ENCODE assay signal across 13 cellular contexts in the genomic region with DNA sequence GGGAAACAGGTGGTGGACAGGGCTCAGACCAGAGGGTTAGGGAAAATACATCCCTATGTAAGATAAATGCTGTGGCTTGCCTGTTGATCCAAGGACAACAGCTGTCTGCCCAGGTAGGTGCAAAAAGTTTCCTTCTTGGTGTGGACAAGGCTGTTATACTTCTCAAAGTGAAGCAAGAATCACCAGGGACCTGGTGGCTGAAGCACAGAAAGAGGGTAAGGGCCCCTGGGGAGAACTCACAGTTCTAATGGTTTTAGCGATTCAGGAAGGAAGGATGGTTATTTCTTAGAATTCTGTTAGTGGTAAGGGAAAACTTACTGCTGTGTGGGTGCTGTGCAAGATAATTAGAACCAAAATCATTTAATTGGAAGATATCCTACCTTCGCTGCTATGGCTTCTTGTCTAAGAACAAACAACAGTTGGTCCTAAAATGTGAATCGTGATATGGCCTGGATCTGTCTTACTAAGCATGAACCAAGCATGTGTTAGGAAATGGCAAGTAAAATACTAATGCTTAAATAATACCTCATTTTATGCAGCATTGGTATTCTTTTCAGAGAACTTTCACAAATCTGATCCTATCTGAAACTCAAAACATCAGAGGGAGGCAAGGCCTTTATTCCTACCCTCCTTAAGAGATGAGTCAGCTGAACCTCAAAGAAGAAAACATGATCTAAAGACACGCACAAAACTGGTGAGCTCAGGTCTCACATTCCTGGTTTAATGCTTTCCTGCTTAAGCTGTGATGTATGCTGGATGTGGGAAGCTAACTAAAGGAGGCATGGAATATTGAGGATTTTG.
A peak's percentile ranks its signal among the peaks of the same experiment; 100 is the strongest.
DNase-seq lines count a peak whose midpoint lies in the region; ATAC-seq, FAIRE-seq and TF ChIP-seq lines count a peak whose summit lies in the region.
"Had no signal": no experiment of that assay in that cellular context is flagged by ENCODE, and none has a peak within 500 bp of the region (broad histone marks: within the 10 kb centered on the region; RNA-seq: fewer than 3 reads in every experiment).

No MANE protein-coding gene starts in this region.

- TF ChIP-seq CTCF in AG04449 (IDR thresholded peaks at IDR 0.05; ENCODE audit: insufficient read depth, low read length, missing control alignments): no peak
- no peak for TF ChIP-seq CTCF in foreskin keratinocyte (conservative IDR thresholded peaks at IDR 0.05)
- no peak for TF ChIP-seq CTCF in gastroesophageal sphincter (IDR thresholded peaks at IDR 0.05)
- no peak for TF ChIP-seq CTCF in Peyer's patch (IDR thresholded peaks at IDR 0.05)

- H3K27me3 ChIP-seq in foreskin keratinocyte: no peaks in the 10 kb centered on the region
- H3K27me3 ChIP-seq in gastroesophageal sphincter: no peaks in the 10 kb centered on the region
- H3K27me3 ChIP-seq in Peyer's patch: no peaks in the 10 kb centered on the region

- WGBS in gastroesophageal sphincter (ENCODE audit: low coverage in 1 of 2), 2 donors: 83 to 92% methylated on average over 4 of the region's 4 CpGs

- no peak for TF ChIP-seq EP300 in gastroesophageal sphincter (IDR thresholded peaks at IDR 0.05)

- peaks cover 6% of the 10 kb centered on the region for H3K9me3 Mint-ChIP-seq in activated CD8-positive, alpha-beta T cell treated with anti-CD3 and anti-CD28 coated beads, Interleukin-2, amount 10 ng/mL, durations not matched to agents 7 days and 5 days (ENCODE audit: insufficient read depth)
- H3K9me3 Mint-ChIP-seq: CD4-positive, alpha-beta T cell had no signal

- H3K4me3 ChIP-seq in AG04449 (ENCODE audit: low read depth, low read length) (no peak overlapping the region), gastroesophageal sphincter (no peak overlapping the region), Peyer's patch (no peak overlapping the region)
- H3K4me3 ChIP-seq: prostate gland had no signal

- H3K4me1 ChIP-seq in foreskin keratinocyte: peaks cover 4% of the 10 kb centered on the region
- H3K4me1 ChIP-seq in gastroesophageal sphincter: no peaks in the 10 kb centered on the region
- H3K4me1 ChIP-seq in Peyer's patch: no peaks in the 10 kb centered on the region
- H3K4me1 ChIP-seq: prostate gland had no signal

- no peaks in the 10 kb centered on the region for H3K27me3 Mint-ChIP-seq in activated CD8-positive, alpha-beta T cell treated with anti-CD3 and anti-CD28 coated beads, Interleukin-2, amount 10 ng/mL, durations not matched to agents 7 days and 5 days (ENCODE audit: low read depth)
- H3K27me3 Mint-ChIP-seq: CD4-positive, alpha-beta T cell had no signal

- H3K9me3 ChIP-seq in gastroesophageal sphincter (no peaks in the 10 kb centered on the region), Peyer's patch (no peaks in the 10 kb centered on the region)
- H3K9me3 ChIP-seq: prostate gland had no signal

- CTCF ChIA-PET in AG04449 (lab: Yijun Ruan, JAX): interaction anchor here (0.9 to 1.2 kb wide), 2 partner anchors 24 to 162 kb away, joined by 3 to 5 read pairs; no protein-coding TSS in a partner anchor
- CTCF ChIA-PET in activated CD8-positive, alpha-beta T cell treated with anti-CD3 and anti-CD28 coated beads, Interleukin-2, amount 10 ng/mL, durations not matched to agents 7 days and 5 days (lab: Charles Lee): no interaction called here

- FAIRE-seq in H54 (lab: Jason Lieb, UNC): peak; percentile 62

- H3K4me3 Mint-ChIP-seq in activated CD8-positive, alpha-beta T cell treated with anti-CD3 and anti-CD28 coated beads, Interleukin-2, amount 10 ng/mL, durations not matched to agents 7 days and 5 days: peak overlapping the region; percentile 6
- H3K4me3 Mint-ChIP-seq: CD4-positive, alpha-beta T cell had no signal

- H3K36me3 ChIP-seq in gastroesophageal sphincter (no peaks in the 10 kb centered on the region), Peyer's patch (no peaks in the 10 kb centered on the region)
- H3K36me3 ChIP-seq: prostate gland had no signal

- H3K27ac ChIP-seq in foreskin keratinocyte: peak overlapping the region; percentile 56
- no peak overlapping the region for H3K27ac ChIP-seq in gastroesophageal sphincter
- H3K27ac ChIP-seq in Peyer's patch: no peak overlapping the region
- H3K27ac ChIP-seq: prostate gland had no signal

- peak; percentile 33 for ATAC-seq in activated CD8-positive, alpha-beta T cell treated with anti-CD3 and anti-CD28 coated beads, Interleukin-2, amount 10 ng/mL, durations not matched to agents 7 days and 5 days
- peak; percentile 93 for ATAC-seq in foreskin keratinocyte
- no peak for ATAC-seq in gastroesophageal sphincter
- ATAC-seq: left colon had no signal

- peaks cover 45% of the 10 kb centered on the region for H3K4me1 Mint-ChIP-seq in activated CD8-positive, alpha-beta T cell treated with anti-CD3 and anti-CD28 coated beads, Interleukin-2, amount 10 ng/mL, durations not matched to agents 7 days and 5 days (ENCODE audit: low read depth)

- peak overlapping the region; percentile 90 for H3K27ac Mint-ChIP-seq in activated CD8-positive, alpha-beta T cell treated with anti-CD3 and anti-CD28 coated beads, Interleukin-2, amount 10 ng/mL, durations not matched to agents 7 days and 5 days
- H3K27ac Mint-ChIP-seq: CD4-positive, alpha-beta T cell had no signal

- POLR2A ChIA-PET in AG04449 (lab: Yijun Ruan, JAX): interaction anchor here (0.9 to 1.7 kb wide), 4 partner anchors 10 to 163 kb away, joined by 4 to 8 read pairs (median 4); no protein-coding TSS in a partner anchor
- POLR2A ChIA-PET in activated CD8-positive, alpha-beta T cell treated with anti-CD3 and anti-CD28 coated beads, Interleukin-2, amount 10 ng/mL, durations not matched to agents 7 days and 5 days (lab: Charles Lee): no interaction called here

- H3K36me3 Mint-ChIP-seq in activated CD8-positive, alpha-beta T cell treated with anti-CD3 and anti-CD28 coated beads, Interleukin-2, amount 10 ng/mL, durations not matched to agents 7 days and 5 days (ENCODE audit: low read depth): peaks cover 27% of the 10 kb centered on the region

- DNase-seq in AG04449 (ENCODE audit: low read depth, low spot score): peak; percentile 97
- DNase-seq in H54 (ENCODE audit: insufficient read length, low spot score): no peak
- DNase-seq in activated CD8-positive, alpha-beta T cell treated with anti-CD3 and anti-CD28 coated beads, Interleukin-2, amount 10 ng/mL, durations not matched to agents 7 days and 5 days: no peak
- peak; percentile 72 to 89 for DNase-seq in foreskin keratinocyte
- no peak for DNase-seq in NCI-H2196 (lab: John Stamatoyannopoulos, UW; ENCODE audit: unreplicated experiment)
- DNase-seq in NCI-H774 (lab: John Stamatoyannopoulos, UW): no peak
- no peak for DNase-seq in Peyer's patch
- DNase-seq: aorta; CD4-positive, alpha-beta T cell; left colon; RPMI8226 had no signal

- TF ChIP-seq POLR2A in H54 (IDR thresholded peaks at IDR 0.05; ENCODE audit: low read depth, low read length): no peak
- no peak for TF ChIP-seq POLR2A in gastroesophageal sphincter (IDR thresholded peaks at IDR 0.05)
- TF ChIP-seq POLR2A in Peyer's patch (IDR thresholded peaks at IDR 0.05): no peak

Comparison
In these comparisons a context has a peak if more than half of its experiments do, and no peak if none do; other contexts are left out.
1. DNase-seq: peak in AG04449 (single experiment) and foreskin keratinocyte (2 of 2); none in H54 (single experiment), activated CD8-positive, alpha-beta T cell treated with anti-CD3 and anti-CD28 coated beads, Interleukin-2, amount 10 ng/mL, durations not matched to agents 7 days and 5 days (single experiment), NCI-H2196 (single experiment), NCI-H774 (single experiment) and Peyer's patch (0 of 3).